ENCODE assay signal across 19 cellular contexts in the genomic region with DNA sequence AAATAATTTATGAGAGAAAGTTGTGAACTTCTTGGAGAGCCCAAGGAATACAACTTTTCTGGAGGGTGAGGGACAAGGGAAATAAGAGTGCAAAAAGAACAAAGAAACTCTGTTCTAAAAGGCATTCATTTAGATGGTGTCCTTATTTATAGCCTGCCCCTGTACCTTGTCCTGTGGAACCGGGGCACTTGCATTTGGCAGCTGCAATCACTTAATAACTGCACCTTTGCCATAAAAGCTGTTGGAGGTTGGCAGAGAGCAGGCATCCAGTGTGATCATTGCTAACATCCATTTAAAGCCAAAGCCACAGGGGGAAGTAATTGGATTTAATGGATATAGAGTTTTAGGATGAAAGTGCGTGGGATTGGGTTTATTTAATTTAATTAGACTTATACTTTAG.
"Had no signal": no experiment of that assay in that cellular context is flagged by ENCODE, and none has a peak within 500 bp of the region (broad histone marks: within the 10 kb centered on the region; RNA-seq: fewer than 3 reads in every experiment).

No MANE protein-coding gene starts in this region.

- DNase-seq: colonic mucosa; effector CD4-positive, alpha-beta T cell; endodermal cell; erythroblast; foreskin keratinocyte; kidney; left cardiac atrium; mammary epithelial cell; naive thymus-derived CD8-positive, alpha-beta T cell; posterior cingulate gyrus; sigmoid colon; stimulated activated CD4-positive, alpha-beta T cell treated with anti-CD3 and anti-CD28 coated beads, Interleukin-12 subunit alpha, Interleukin-12 subunit beta, amount 100 ng/mL, for 4 hours; stimulated activated naive CD4-positive, alpha-beta T cell; stomach; substantia nigra; trophoblast cell had no signal

- H3K36me3 ChIP-seq: colonic mucosa, sigmoid colon, stomach, thoracic aorta had no signal

- H3K27me3 ChIP-seq: colonic mucosa, foreskin keratinocyte, sigmoid colon, stomach had no signal

- ATAC-seq: foreskin keratinocyte; left cardiac atrium; naive thymus-derived CD8-positive, alpha-beta T cell had no signal

- H3K4me3 ChIP-seq: colonic mucosa, sigmoid colon, skin epidermis, stomach, thoracic aorta had no signal

- H3K9me3 ChIP-seq: colonic mucosa, sigmoid colon, stomach, thoracic aorta had no signal

- H3K27ac ChIP-seq: colonic mucosa, foreskin keratinocyte, sigmoid colon, skin epidermis, stomach, thoracic aorta had no signal

- FAIRE-seq: endothelial cell of umbilical vein, kidney had no signal
